21 cellular contexts compared by ENCODE assay signal in the genomic region with DNA sequence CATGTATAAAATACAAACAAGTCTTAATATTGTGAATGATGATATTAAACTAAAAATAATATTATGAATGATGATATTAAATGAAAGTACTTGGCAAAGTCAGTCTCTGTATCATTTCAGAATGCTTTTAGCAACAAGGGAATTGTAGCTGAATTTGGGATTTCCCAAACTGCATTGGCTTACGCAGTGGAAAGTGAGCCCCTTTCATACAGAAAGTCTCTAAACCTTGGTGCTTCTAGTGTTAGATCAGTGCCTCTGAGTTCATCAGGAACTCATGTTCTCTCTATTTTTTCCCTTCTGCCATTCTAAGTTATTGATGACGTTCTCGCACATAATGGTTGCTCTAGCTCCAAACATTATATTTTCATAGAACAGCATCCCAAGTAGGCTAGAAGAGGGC.
A peak's percentile ranks its signal among the peaks of the same experiment; 100 is the strongest.
DNase-seq lines count a peak whose midpoint lies in the region; ATAC-seq, FAIRE-seq and TF ChIP-seq lines count a peak whose summit lies in the region.
"Had no signal": no experiment of that assay in that cellular context is flagged by ENCODE, and none has a peak within 500 bp of the region (broad histone marks: within the 10 kb centered on the region; RNA-seq: fewer than 3 reads in every experiment).

No MANE protein-coding gene starts in this region.

- no peak for TF ChIP-seq RAD21 in GM12878 (IDR thresholded peaks at IDR 0.05; ENCODE audit: insufficient read depth, low read depth, low read length)

- TF ChIP-seq EP300 in GM12878 (IDR thresholded peaks at IDR 0.05; ENCODE audit: borderline replicate concordance in 1 of 2, control insufficient read depth in 1 of 2, low read depth in 2 of 2, low read length in 2 of 2), result 0 out of 4 replicates have a peak, but pooled peaks of 1 of the 2 experiments have one; percentile 33

- H3K36me3 ChIP-seq in GM12878 (ENCODE audit: control insufficient read depth in 2 of 2, insufficient read depth in 2 of 2, low read length in 1 of 2), result no peaks in the 10 kb centered on the region
- H3K36me3 ChIP-seq in mesendoderm (ENCODE audit: control insufficient read depth, insufficient read depth, low read length), result no peaks in the 10 kb centered on the region
- H3K36me3 ChIP-seq: BLaER1, HAP-1 had no signal

- intact Hi-C loops in GM12878 (cut with micrococcal nuclease; ENCODE audit: unreplicated experiment) (loop anchor here (10.0 kb wide), 1 partner anchor 498 kb away; no protein-coding TSS in a partner anchor), sciatic nerve (cut with DNase I) (loop anchor here (10.0 kb wide), 1 partner anchor 598 kb away; no protein-coding TSS in a partner anchor)

- no peak for TF ChIP-seq POLR2A in GM12878 (IDR thresholded peaks at IDR 0.05; ENCODE audit: low read depth, low read length)

- BruUV-seq in GM12878 (replicated peaks; lab: Mats Ljungman, UMichigan), result no TSS peak

- DNase-seq in NCI-H69 (lab: John Stamatoyannopoulos, UW), result peak; percentile 47
- DNase-seq in GM12878 (ENCODE audit: low read depth, low spot score), result no peak
- no peak for DNase-seq in mesendoderm
- DNase-seq in sciatic nerve (ENCODE audit: low spot score), result no peak
- no peak for DNase-seq in D341Med (ENCODE audit: low spot score)
- DNase-seq: Caco-2; CD4-positive, CD25-positive, alpha-beta regulatory T cell; CD8-positive, alpha-beta T cell; DMS 273 treated with DMSO at 0.1 percent for 48 hours; DMS79; GF-D8; HFFc6 had no signal

- H3K23ac ChIP-seq in mesendoderm (ENCODE audit: low read length), result no peak overlapping the region

- SMC1A ChIA-PET in GM12878 (lab: Charles Lee; ENCODE audit: uncharacterized antibody, unreplicated experiment), result interaction anchor here (2.1 kb wide), 1 partner anchor 11 kb away, joined by 4 read pairs; no protein-coding TSS in a partner anchor

- H3K9me3 ChIP-seq in GM12878 (replicated peaks; ENCODE audit: control insufficient read depth, insufficient read depth, low read length), result no peaks in the 10 kb centered on the region
- H3K9me3 ChIP-seq: BLaER1, Caco-2, HAP-1 had no signal

- peak overlapping the region; percentile 28 for H2BK120ac ChIP-seq in mesendoderm (ENCODE audit: low read depth, low read length)

- ATAC-seq in GM21619 (IDR thresholded peaks at IDR 0.05; ENCODE audit: unreplicated experiment) (peak; percentile 39), GM12878 (peak; percentile 76), GM18519 (IDR thresholded peaks at IDR 0.05; ENCODE audit: low FRiP score, unreplicated experiment) (no peak), sciatic nerve (no peak), GM18873 (IDR thresholded peaks at IDR 0.05; ENCODE audit: low FRiP score, unreplicated experiment) (no peak)
- ATAC-seq: CD8-positive, alpha-beta T cell; GM23338 had no signal

- H3K4me3 ChIP-seq in GM12878 (no peak overlapping the region), mesendoderm (ENCODE audit: low read length) (no peak overlapping the region)
- H3K4me3 ChIP-seq: BLaER1, GM23338, HAP-1 had no signal

- H2AK5ac ChIP-seq in mesendoderm (ENCODE audit: low read length), result no peak overlapping the region

- WGBS in GM12878 (ENCODE audit: insufficient coverage, insufficient replicate concordance, low lambda C conversion rate, missing lambda C conversion rate), result 25% methylated on average over 3 of the region's 3 CpGs
- no CpG with 5 or more reads among the region's 3 CpGs for WGBS in mesendoderm (ENCODE audit: extremely low coverage, insufficient coverage, low lambda C conversion rate)

- H3K56ac ChIP-seq in mesendoderm (ENCODE audit: low read length), result no peak overlapping the region

- H3K79me1 ChIP-seq in mesendoderm (ENCODE audit: low read length), result no peaks in the 10 kb centered on the region

- H3K79me2 ChIP-seq in GM12878 (ENCODE audit: control insufficient read depth, insufficient read depth, low read length) (no peaks in the 10 kb centered on the region), mesendoderm (ENCODE audit: control insufficient read depth, insufficient read depth, low read length) (no peaks in the 10 kb centered on the region)

- H3K27ac ChIP-seq in GM12878 (ENCODE audit: control insufficient read depth, insufficient read depth) (no peak overlapping the region), mesendoderm (ENCODE audit: low read depth, low read length) (no peak overlapping the region)
- H3K27ac ChIP-seq: 22Rv1, BLaER1, C4-2B had no signal

- H3K9ac ChIP-seq in GM12878 (ENCODE audit: control insufficient read depth, insufficient read depth, low read length) (no peak overlapping the region), mesendoderm (ENCODE audit: low read length) (no peak overlapping the region)
- H3K9ac ChIP-seq: BLaER1 had no signal

- POLR2A ChIA-PET in GM12878 (lab: Charles Lee), result no interaction called here

- no peak overlapping the region for H3K4ac ChIP-seq in mesendoderm (ENCODE audit: low read depth, low read length)

- peak overlapping the region; percentile 36 for H2BK15ac ChIP-seq in mesendoderm (replicated peaks; ENCODE audit: low read depth)

- no peaks in the 10 kb centered on the region for H4K20me1 ChIP-seq in GM12878 (ENCODE audit: control insufficient read depth, insufficient read depth)
- H4K20me1 ChIP-seq: BLaER1 had no signal

- H3K4me1 ChIP-seq in GM12878 (ENCODE audit: control insufficient read depth, insufficient read depth, low read length) (no peaks in the 10 kb centered on the region), mesendoderm (ENCODE audit: control insufficient read depth, low read depth, low read length) (no peaks in the 10 kb centered on the region)
- H3K4me1 ChIP-seq: BLaER1, Caco-2, HAP-1 had no signal

- no peak overlapping the region for H4K8ac ChIP-seq in mesendoderm (ENCODE audit: low read depth, low read length)

- no peak overlapping the region for H3K4me2 ChIP-seq in GM12878 (ENCODE audit: control insufficient read depth, insufficient read depth)
- no peak overlapping the region for H3K4me2 ChIP-seq in mesendoderm (ENCODE audit: low read length)
- H3K4me2 ChIP-seq: BLaER1, GM23338 had no signal

- RAD21 ChIA-PET in GM12878 (lab: Charles Lee; ENCODE audit: unreplicated experiment), result no interaction called here

- no peak overlapping the region for H4K5ac ChIP-seq in mesendoderm (ENCODE audit: low read length)

- in situ Hi-C loops in GM12878 (cut with MboI), result loop anchor here (10.0 kb wide), 1 partner anchor 608 kb away; no protein-coding TSS in a partner anchor

- CTCF ChIA-PET in GM12878 (lab: Yijun Ruan, JAX), result interaction anchor here (0.8 kb wide), 1 partner anchor 236 kb away, joined by 3 read pairs; no protein-coding TSS in a partner anchor

- FAIRE-seq in GM12878 (lab: Jason Lieb, UNC), result no peak
- FAIRE-seq: D721Med had no signal

- no peak overlapping the region for H2BK5ac ChIP-seq in mesendoderm (ENCODE audit: low read length)

- no peak overlapping the region for H3K18ac ChIP-seq in mesendoderm (ENCODE audit: low read length)

- H2AFZ ChIP-seq in GM12878 (ENCODE audit: control insufficient read depth, low read depth, low read length), result no peak overlapping the region
- H2AFZ ChIP-seq: GM23338 had no signal

- H3K27me3 ChIP-seq in GM12878 (replicated peaks in 1 of 2; ENCODE audit: control insufficient read depth in 2 of 2, insufficient read depth in 2 of 2, low read length in 1 of 2), result no peaks in the 10 kb centered on the region
- H3K27me3 ChIP-seq in mesendoderm (ENCODE audit: insufficient read depth, low read length, poor library complexity), result no peaks in the 10 kb centered on the region
- H3K27me3 ChIP-seq: BLaER1 had no signal

- no peak for TF ChIP-seq CTCF in GM12878 (IDR thresholded peaks at IDR 0.05 in 2 of 3, conservative IDR thresholded peaks at IDR 0.05 in 1 of 3; ENCODE audit: control insufficient read depth in 2 of 3, extremely low read depth in 1 of 3, insufficient read depth in 1 of 3, low read depth in 3 of 3, low read length in 3 of 3)

TF ChIP-seq in GM12878, 131 proteins besides CTCF, POLR2A, EP300 and RAD21:
- TF ChIP-seq SIN3A (IDR thresholded peaks at IDR 0.05; ENCODE audit: low read depth, low read length), result no peak
- TF ChIP-seq, protein P1, sequence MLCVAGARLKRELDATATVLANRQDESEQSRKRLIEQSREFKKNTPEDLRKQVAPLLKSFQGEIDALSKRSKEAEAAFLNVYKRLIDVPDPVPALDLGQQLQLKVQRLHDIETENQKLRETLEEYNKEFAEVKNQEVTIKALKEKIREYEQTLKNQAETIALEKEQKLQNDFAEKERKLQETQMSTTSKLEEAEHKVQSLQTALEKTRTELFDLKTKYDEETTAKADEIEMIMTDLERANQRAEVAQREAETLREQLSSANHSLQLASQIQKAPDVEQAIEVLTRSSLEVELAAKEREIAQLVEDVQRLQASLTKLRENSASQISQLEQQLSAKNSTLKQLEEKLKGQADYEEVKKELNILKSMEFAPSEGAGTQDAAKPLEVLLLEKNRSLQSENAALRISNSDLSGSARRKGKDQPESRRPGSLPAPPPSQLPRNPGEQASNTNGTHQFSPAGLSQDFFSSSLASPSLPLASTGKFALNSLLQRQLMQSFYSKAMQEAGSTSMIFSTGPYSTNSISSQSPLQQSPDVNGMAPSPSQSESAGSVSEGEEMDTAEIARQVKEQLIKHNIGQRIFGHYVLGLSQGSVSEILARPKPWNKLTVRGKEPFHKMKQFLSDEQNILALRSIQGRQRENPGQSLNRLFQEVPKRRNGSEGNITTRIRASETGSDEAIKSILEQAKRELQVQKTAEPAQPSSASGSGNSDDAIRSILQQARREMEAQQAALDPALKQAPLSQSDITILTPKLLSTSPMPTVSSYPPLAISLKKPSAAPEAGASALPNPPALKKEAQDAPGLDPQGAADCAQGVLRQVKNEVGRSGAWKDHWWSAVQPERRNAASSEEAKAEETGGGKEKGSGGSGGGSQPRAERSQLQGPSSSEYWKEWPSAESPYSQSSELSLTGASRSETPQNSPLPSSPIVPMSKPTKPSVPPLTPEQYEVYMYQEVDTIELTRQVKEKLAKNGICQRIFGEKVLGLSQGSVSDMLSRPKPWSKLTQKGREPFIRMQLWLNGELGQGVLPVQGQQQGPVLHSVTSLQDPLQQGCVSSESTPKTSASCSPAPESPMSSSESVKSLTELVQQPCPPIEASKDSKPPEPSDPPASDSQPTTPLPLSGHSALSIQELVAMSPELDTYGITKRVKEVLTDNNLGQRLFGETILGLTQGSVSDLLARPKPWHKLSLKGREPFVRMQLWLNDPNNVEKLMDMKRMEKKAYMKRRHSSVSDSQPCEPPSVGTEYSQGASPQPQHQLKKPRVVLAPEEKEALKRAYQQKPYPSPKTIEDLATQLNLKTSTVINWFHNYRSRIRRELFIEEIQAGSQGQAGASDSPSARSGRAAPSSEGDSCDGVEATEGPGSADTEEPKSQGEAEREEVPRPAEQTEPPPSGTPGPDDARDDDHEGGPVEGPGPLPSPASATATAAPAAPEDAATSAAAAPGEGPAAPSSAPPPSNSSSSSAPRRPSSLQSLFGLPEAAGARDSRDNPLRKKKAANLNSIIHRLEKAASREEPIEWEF (IDR thresholded peaks at IDR 0.05; ENCODE audit: insufficient replicate concordance, low read depth, low read length), result no peak

Comparison
In these comparisons a context has a peak if more than half of its experiments do, and no peak if none do; other contexts are left out.
1. ATAC-seq: peak in GM21619 (single experiment) and GM12878 (single experiment); none in GM18519 (single experiment), sciatic nerve (single experiment) and GM18873 (single experiment).